ENCODE assay signal across 1 cellular context in genomic region chr18:28019425-28020108, GRCh38.
TF ChIP-seq lines count a peak whose summit lies in the region.

No MANE protein-coding gene starts in this region.

TF ChIP-seq in HepG2, 621 proteins besides CTCF, POLR2A, EP300 and RAD21:
- no peak for TF ChIP-seq ZHX2 (IDR thresholded peaks at IDR 0.05; ENCODE audit: low read depth)
- no peak for TF ChIP-seq ZHX2 (CRISPR knock-in tag; IDR thresholded peaks at IDR 0.05; ENCODE audit: borderline replicate concordance)
- TF ChIP-seq SMARCE1 (IDR thresholded peaks at IDR 0.05; ENCODE audit: borderline replicate concordance), result no peak
- no peak for TF ChIP-seq PHF5A (CRISPR knock-in tag; IDR thresholded peaks at IDR 0.05; ENCODE audit: low read depth, unreplicated experiment)
- TF ChIP-seq KDM5A (IDR thresholded peaks at IDR 0.05; ENCODE audit: borderline replicate concordance, low read length), result no peak
- no peak for TF ChIP-seq ZSCAN22 (CRISPR knock-in tag; IDR thresholded peaks at IDR 0.05)
- no peak for TF ChIP-seq AGO2 (optimal IDR thresholded peaks at IDR 0.05; ENCODE audit: low read depth, low read length)
- TF ChIP-seq ZNF260 (CRISPR knock-in tag; IDR thresholded peaks at IDR 0.05; ENCODE audit: borderline replicate concordance, low read depth), result no peak
- no peak for TF ChIP-seq GRHL1 (CRISPR knock-in tag; conservative IDR thresholded peaks at IDR 0.05)
- TF ChIP-seq ZNF510 (CRISPR knock-in tag; IDR thresholded peaks at IDR 0.05; ENCODE audit: low read depth), result no peak
- TF ChIP-seq TOPORS (CRISPR knock-in tag; IDR thresholded peaks at IDR 0.05), result no peak
- no peak for TF ChIP-seq ZNF576 (CRISPR knock-in tag; IDR thresholded peaks at IDR 0.05)
- no peak for TF ChIP-seq ATF4 (CRISPR knock-in tag; IDR thresholded peaks at IDR 0.05)
- TF ChIP-seq NFKB2 (CRISPR knock-in tag; IDR thresholded peaks at IDR 0.05; ENCODE audit: borderline replicate concordance), result no peak
- TF ChIP-seq PHF20 (CRISPR knock-in tag; IDR thresholded peaks at IDR 0.05), result no peak
- no peak for TF ChIP-seq YY1 (IDR thresholded peaks at IDR 0.05; ENCODE audit: insufficient read depth, insufficient replicate concordance, low read depth, low read length)
- TF ChIP-seq PRPF4 (IDR thresholded peaks at IDR 0.05; ENCODE audit: low read depth, low read length, poor library complexity, severe bottlenecking), result no peak
- TF ChIP-seq ZNF614 (CRISPR knock-in tag; IDR thresholded peaks at IDR 0.05; ENCODE audit: borderline replicate concordance), result no peak
- TF ChIP-seq SMC3 (IDR thresholded peaks at IDR 0.05; ENCODE audit: low read length), result no peak
- no peak for TF ChIP-seq CCDC6 (CRISPR knock-in tag; IDR thresholded peaks at IDR 0.05)
- no peak for TF ChIP-seq IRF9 (CRISPR knock-in tag; IDR thresholded peaks at IDR 0.05; ENCODE audit: borderline replicate concordance)
